Comparison of ENCODE assay signal across 9 cellular contexts in genomic region chr15:77819841-77820728, GRCh38.
A peak's percentile ranks its signal among the peaks of the same experiment; 100 is the strongest.
DNase-seq lines count a peak whose midpoint lies in the region; ATAC-seq and TF ChIP-seq lines count a peak whose summit lies in the region.
"Had no signal": no experiment of that assay in that cellular context is flagged by ENCODE, and none has a peak within 500 bp of the region (broad histone marks: within the 10 kb centered on the region; RNA-seq: fewer than 3 reads in every experiment).

No MANE protein-coding gene starts in this region.

- CTCF ChIA-PET in Caco-2 (lab: Charles Lee) = interaction anchor here (0.7 to 2.9 kb wide), 6 partner anchors 9 to 277 kb away, joined by 3 to 34 read pairs (median 4); partner anchors contain the start of gene LINGO1

- H2BK12ac ChIP-seq in mesenchymal stem cell (ENCODE audit: low read length in 2 of 2) = no peak overlapping the region

- peak overlapping the region; percentile 24 for H3K4me3 ChIP-seq in Caco-2 (ENCODE audit: low read depth, low read length)
- no peak overlapping the region for H3K4me3 ChIP-seq in body of pancreas
- peak overlapping the region in 1 of 2 experiments; percentile 50 for H3K4me3 ChIP-seq in mesenchymal stem cell (ENCODE audit: insufficient read depth in 1 of 2, low read depth in 1 of 2, low read length in 2 of 2)

- peak overlapping the region; percentile 2 for H2BK15ac ChIP-seq in mesenchymal stem cell (ENCODE audit: low read depth, poor library complexity, severe bottlenecking)

- TF ChIP-seq POLR2A in body of pancreas (IDR thresholded peaks at IDR 0.05) = no peak

- no peak overlapping the region for H4K91ac ChIP-seq in mesenchymal stem cell (ENCODE audit: low read length)

- H3K27ac Mint-ChIP-seq in Caco-2 (ENCODE audit: unreplicated experiment) = no peak overlapping the region
- H3K27ac Mint-ChIP-seq: stimulated activated naive CD8-positive, alpha-beta T cell treated with anti-CD3 and anti-CD28 coated beads, Interleukin-15, Interleukin-2, amounts not matched to agents 100 ng/mL and 50 ng/mL, for 24 hours had no signal

- H3K9me3 ChIP-seq in Caco-2 (no peaks in the 10 kb centered on the region), body of pancreas (no peaks in the 10 kb centered on the region), mesenchymal stem cell (ENCODE audit: control insufficient read depth, low read length) (no peaks in the 10 kb centered on the region)

- intact Hi-C loops in Caco-2 (cut with micrococcal nuclease; ENCODE audit: unreplicated experiment) (loop anchor here (5.0 kb wide), 1 partner anchor 713 kb away; no protein-coding TSS in a partner anchor), body of pancreas (cut with DNase I) (no loop called here)

- H2BK120ac ChIP-seq in mesenchymal stem cell (ENCODE audit: low read depth, low read length) = no peak overlapping the region

- no peak overlapping the region for H3K18ac ChIP-seq in mesenchymal stem cell (ENCODE audit: low read depth in 1 of 2, low read length in 2 of 2)

- POLR2A ChIA-PET in Caco-2 (lab: Charles Lee) = no interaction called here

- H2BK5ac ChIP-seq in mesenchymal stem cell (ENCODE audit: low read depth, low read length, poor library complexity, severe bottlenecking) = no peak overlapping the region

- ATAC-seq in body of pancreas (peak; percentile 19), GM18520 (IDR thresholded peaks at IDR 0.05; ENCODE audit: unreplicated experiment) (no peak), GM18858 (IDR thresholded peaks at IDR 0.05; ENCODE audit: unreplicated experiment) (no peak), GM21360 (IDR thresholded peaks at IDR 0.05; ENCODE audit: unreplicated experiment) (no peak)

- DNase-seq in Caco-2 (peak; percentile 54 to 65), HuH-7.5 (ENCODE audit: low spot score) (peak; percentile 86), body of pancreas (peak in 1 of 4 donors; percentile 37), mesenchymal stem cell (peak; percentile 14)
- DNase-seq in stimulated activated CD4-positive, alpha-beta T cell treated with anti-CD3 and anti-CD28 coated beads, Interleukin-4, amount 100 ng/mL, for 4 hours = no peak

- H3K27ac ChIP-seq in body of pancreas (no peak overlapping the region), mesenchymal stem cell (ENCODE audit: low read length, poor library complexity, severe bottlenecking) (no peak overlapping the region)

- H3K4me1 Mint-ChIP-seq in Caco-2 (ENCODE audit: low read depth, unreplicated experiment) = no peaks in the 10 kb centered on the region

- no peaks in the 10 kb centered on the region for H3K36me3 Mint-ChIP-seq in Caco-2 (ENCODE audit: insufficient read depth, unreplicated experiment)

- H2AFZ ChIP-seq in mesenchymal stem cell (ENCODE audit: low read depth, low read length) = no peak overlapping the region

- 1 to 3% methylated on average over 15 to 84 of the region's 91 CpGs for WGBS in body of pancreas, 2 donors
- WGBS in mesenchymal stem cell = 2% methylated on average over 81 of the region's 91 CpGs

- no peak overlapping the region for H3K4ac ChIP-seq in mesenchymal stem cell (ENCODE audit: low read depth in 1 of 2, low read length in 2 of 2)

- no peak overlapping the region for H3K9ac ChIP-seq in mesenchymal stem cell (ENCODE audit: low read length)

- peaks cover 3% of the 10 kb centered on the region for H3K27me3 ChIP-seq in Caco-2 (replicated peaks; ENCODE audit: control insufficient read depth, insufficient read depth, low read length)
- H3K27me3 ChIP-seq in body of pancreas = peaks cover 0 to 11% of the 10 kb centered on the region in 2 donors
- H3K27me3 ChIP-seq in mesenchymal stem cell (ENCODE audit: control insufficient read depth in 1 of 2, insufficient read depth in 1 of 2, low read length in 2 of 2) = peaks cover 82 to 85% of the 10 kb centered on the region in 2 experiments

- H3K27me3 Mint-ChIP-seq in Caco-2 (ENCODE audit: insufficient read depth, unreplicated experiment) = peaks cover 22% of the 10 kb centered on the region

- H3K4me1 ChIP-seq in Caco-2 (0 out of 2 replicates have a peak, but pooled peaks cover 4% of the 10 kb centered on the region), body of pancreas (peaks cover 18% of the 10 kb centered on the region), mesenchymal stem cell (ENCODE audit: control insufficient read depth, insufficient read depth, low read depth, low read length) (peaks cover 18% of the 10 kb centered on the region)

- no TSS peak for BruUV-seq in Caco-2 (replicated peaks; lab: Mats Ljungman, UMichigan)

- H3K14ac ChIP-seq in mesenchymal stem cell (ENCODE audit: low read length in 2 of 2) = no peak overlapping the region

- H3K9me3 Mint-ChIP-seq in Caco-2 (ENCODE audit: unreplicated experiment) = no peaks in the 10 kb centered on the region
- H3K9me3 Mint-ChIP-seq: stimulated activated naive CD8-positive, alpha-beta T cell treated with anti-CD3 and anti-CD28 coated beads, Interleukin-15, Interleukin-2, amounts not matched to agents 100 ng/mL and 50 ng/mL, for 24 hours had no signal

- no peak overlapping the region for H2AK5ac ChIP-seq in mesenchymal stem cell (ENCODE audit: low read length, severe bottlenecking)

- peak overlapping the region; percentile 84 for H3K4me2 ChIP-seq in mesenchymal stem cell (ENCODE audit: low read length, poor library complexity, severe bottlenecking)

- H3K4me3 Mint-ChIP-seq in Caco-2 (ENCODE audit: unreplicated experiment) = peak overlapping the region; percentile 49
- H3K4me3 Mint-ChIP-seq: stimulated activated naive CD8-positive, alpha-beta T cell treated with anti-CD3 and anti-CD28 coated beads, Interleukin-15, Interleukin-2, amounts not matched to agents 100 ng/mL and 50 ng/mL, for 24 hours had no signal

- no peaks in the 10 kb centered on the region for H3K79me1 ChIP-seq in mesenchymal stem cell (replicated peaks; ENCODE audit: low read length, poor library complexity, severe bottlenecking)

- H4K8ac ChIP-seq in mesenchymal stem cell (ENCODE audit: low read length) = no peak overlapping the region

- H3K23ac ChIP-seq in mesenchymal stem cell (ENCODE audit: low read length in 2 of 2) = no peak overlapping the region

- no peaks in the 10 kb centered on the region for H3K36me3 ChIP-seq in Caco-2 (ENCODE audit: control insufficient read depth, insufficient read depth, low read length)
- no peaks in the 10 kb centered on the region for H3K36me3 ChIP-seq in body of pancreas (replicated peaks in 1 of 2; ENCODE audit: insufficient read depth in 1 of 2, low read depth in 2 of 2)
- no peaks in the 10 kb centered on the region for H3K36me3 ChIP-seq in mesenchymal stem cell (ENCODE audit: control insufficient read depth in 1 of 2, insufficient read depth in 2 of 2, low read depth in 1 of 2, low read length in 2 of 2)

- TF ChIP-seq CTCF in Caco-2 (IDR thresholded peaks at IDR 0.05; ENCODE audit: insufficient read depth in 1 of 2, low read depth in 1 of 2, low read length in 1 of 2, severe bottlenecking in 1 of 2, unreplicated experiment in 1 of 2) (peak in 1 of 2 experiments; percentile 32), body of pancreas (IDR thresholded peaks at IDR 0.05) (no peak)

Comparison
In these comparisons a context has a peak if more than half of its experiments do, and no peak if none do; other contexts are left out.
1. DNase-seq: peak in Caco-2 (2 of 2), HuH-7.5 (single experiment) and mesenchymal stem cell (single experiment); none in stimulated activated CD4-positive, alpha-beta T cell treated with anti-CD3 and anti-CD28 coated beads, Interleukin-4, amount 100 ng/mL, for 4 hours (0 of 2).